ENCODE assay signal across 16 cellular contexts in genomic region chrX:115632455-115632854, GRCh38.
A peak's percentile ranks its signal among the peaks of the same experiment; 100 is the strongest.
DNase-seq lines count a peak whose midpoint lies in the region; ATAC-seq, FAIRE-seq and TF ChIP-seq lines count a peak whose summit lies in the region.
"Had no signal": no experiment of that assay in that cellular context is flagged by ENCODE, and none has a peak within 500 bp of the region (broad histone marks: within the 10 kb centered on the region; RNA-seq: fewer than 3 reads in every experiment).

No MANE protein-coding gene starts in this region.

- H3K27me3 ChIP-seq in astrocyte (ENCODE audit: insufficient read depth, low read length) (no peaks in the 10 kb centered on the region), osteoblast (ENCODE audit: insufficient read depth, low read length) (peaks cover 5% of the 10 kb centered on the region), ovary (no peaks in the 10 kb centered on the region)

- FAIRE-seq in astrocyte (lab: Jason Lieb, UNC): peak; percentile 93
- FAIRE-seq: HTR-8/SVneo had no signal

- no peak for TF ChIP-seq EP300 in ovary (IDR thresholded peaks at IDR 0.05)

- POLR2A ChIA-PET in T-cell (lab: Charles Lee): no interaction called here

- no peak overlapping the region for H3K9ac ChIP-seq in astrocyte (ENCODE audit: low read length)

- peak overlapping the region; percentile 66 for H3K27ac ChIP-seq in astrocyte (ENCODE audit: low read depth, low read length)
- H3K27ac ChIP-seq in osteoblast (ENCODE audit: low read depth, low read length): peak overlapping the region; percentile 54
- no peak overlapping the region for H3K27ac ChIP-seq in ovary

- no peaks in the 10 kb centered on the region for H3K27me3 Mint-ChIP-seq in astrocyte (ENCODE audit: low read depth, unreplicated experiment)
- peaks cover 0 to 6% of the 10 kb centered on the region in 2 donors for H3K27me3 Mint-ChIP-seq in T-cell

- TF ChIP-seq CTCF in astrocyte (IDR thresholded peaks at IDR 0.05; ENCODE audit: insufficient read depth, low read depth, low read length) (no peak), osteoblast (IDR thresholded peaks at IDR 0.05; ENCODE audit: extremely low read depth, low read depth, low read length) (no peak), ovary (IDR thresholded peaks at IDR 0.05) (no peak)

- peak overlapping the region; percentile 26 for H3K4me2 ChIP-seq in astrocyte (ENCODE audit: low read length)
- no peak overlapping the region for H3K4me2 ChIP-seq in osteoblast (ENCODE audit: insufficient read depth, low read length)

- CTCF ChIA-PET in T-cell (lab: Charles Lee): interaction anchor here in 1 of 2 donors (0.7 kb wide), 1 partner anchor 1284 kb away, joined by 4 read pairs; no protein-coding TSS in a partner anchor

- H3K27ac Mint-ChIP-seq in astrocyte (ENCODE audit: unreplicated experiment) (no peak overlapping the region), T-cell (no peak overlapping the region)

- peaks cover 4% of the 10 kb centered on the region for H3K4me1 Mint-ChIP-seq in astrocyte (ENCODE audit: low read depth, unreplicated experiment)
- H3K4me1 Mint-ChIP-seq in T-cell: no peaks in the 10 kb centered on the region

- H3K79me2 ChIP-seq in astrocyte (ENCODE audit: insufficient read depth, low read length) (peaks cover 24% of the 10 kb centered on the region), osteoblast (ENCODE audit: insufficient read depth, low read length) (peaks cover 11% of the 10 kb centered on the region)

- H3K36me3 ChIP-seq in astrocyte (ENCODE audit: insufficient read depth, low read length) (peaks cover 31% of the 10 kb centered on the region), osteoblast (ENCODE audit: insufficient read depth, low read length) (peaks cover 30% of the 10 kb centered on the region), ovary (no peaks in the 10 kb centered on the region)

- H3K9me3 ChIP-seq in astrocyte (ENCODE audit: insufficient read depth, low read depth, low read length) (no peaks in the 10 kb centered on the region), osteoblast (ENCODE audit: low read depth, low read length) (no peaks in the 10 kb centered on the region), ovary (no peaks in the 10 kb centered on the region)
- H3K9me3 ChIP-seq: Caco-2 had no signal

- H2AFZ ChIP-seq in astrocyte (ENCODE audit: low read depth, low read length) (no peak overlapping the region), osteoblast (ENCODE audit: low read length) (no peak overlapping the region)

- H3K4me3 ChIP-seq in astrocyte (ENCODE audit: insufficient read depth, low read depth, low read length) (no peak overlapping the region), osteoblast (ENCODE audit: insufficient read depth, low read length) (no peak overlapping the region), ovary (no peak overlapping the region)

- H3K9me3 Mint-ChIP-seq in astrocyte (ENCODE audit: unreplicated experiment): no peaks in the 10 kb centered on the region
- H3K9me3 Mint-ChIP-seq in T-cell: no peaks in the 10 kb centered on the region

- ATAC-seq in T-cell (replicated peaks in 1 of 4): no peak

- no peak for TF ChIP-seq POLR2A in ovary (IDR thresholded peaks at IDR 0.05)

- intact Hi-C loops in ovary (cut with DNase I): loop anchor here in 1 of 4 donors (10.0 kb wide), 1 partner anchor 68 kb away; the partner anchor contains the start of gene PLS3

- H3K4me1 ChIP-seq in astrocyte (ENCODE audit: insufficient read depth, low read length) (peaks cover 8% of the 10 kb centered on the region), osteoblast (ENCODE audit: insufficient read depth, low read length) (peaks cover 9% of the 10 kb centered on the region), ovary (ENCODE audit: insufficient read depth) (peaks cover 1% of the 10 kb centered on the region)
- H3K4me1 ChIP-seq: Caco-2 had no signal

- H3K4me3 Mint-ChIP-seq in astrocyte (ENCODE audit: unreplicated experiment) (no peak overlapping the region), T-cell (no peak overlapping the region)

- DNase-seq in AG08395 (ENCODE audit: low spot score) (peak; percentile 10), HS-27A (ENCODE audit: low read depth) (peak; percentile 53), astrocyte (ENCODE audit: low read depth) (peak; percentile 60), osteoblast (ENCODE audit: insufficient read length, low spot score, missing footprints) (peak; percentile 58), NCI-H2107 treated with DMSO at 0.1 percent for 48 hours (lab: John Stamatoyannopoulos, UW; ENCODE audit: unreplicated experiment) (no peak), NCI-H187 treated with DMSO at 0.1 percent for 48 hours (lab: John Stamatoyannopoulos, UW) (no peak), T-cell (no peak), ovary (no peak)
- DNase-seq: Caco-2, DMS153, H7, NCI-H1436, NCI-H2029 treated with DMSO at 0.1 percent for 48 hours, NCI-H748 treated with DMSO at 0.1 percent for 48 hours, SW 1271 had no signal

- H3K36me3 Mint-ChIP-seq in astrocyte (ENCODE audit: low read depth, unreplicated experiment) (no peaks in the 10 kb centered on the region), T-cell (no peaks in the 10 kb centered on the region)

- H4K20me1 ChIP-seq in astrocyte (ENCODE audit: insufficient read depth, low read length) (no peaks in the 10 kb centered on the region), osteoblast (ENCODE audit: insufficient read depth, low read length) (no peaks in the 10 kb centered on the region)

- WGBS in ovary, 3 donors: 85 to 89% (median 87%) methylated on average over 3 of the region's 3 CpGs

Comparison
In these comparisons a context has a peak if more than half of its experiments do, and no peak if none do; other contexts are left out.
1. DNase-seq: peak in AG08395 (single experiment), HS-27A (single experiment), astrocyte (single experiment) and osteoblast (single experiment); none in NCI-H2107 treated with DMSO at 0.1 percent for 48 hours (single experiment), NCI-H187 treated with DMSO at 0.1 percent for 48 hours (single experiment), T-cell (0 of 34) and ovary (0 of 5).
2. H3K27ac ChIP-seq: peak in astrocyte (single experiment) and osteoblast (single experiment); none in ovary (0 of 2).